In the genomic region with DNA sequence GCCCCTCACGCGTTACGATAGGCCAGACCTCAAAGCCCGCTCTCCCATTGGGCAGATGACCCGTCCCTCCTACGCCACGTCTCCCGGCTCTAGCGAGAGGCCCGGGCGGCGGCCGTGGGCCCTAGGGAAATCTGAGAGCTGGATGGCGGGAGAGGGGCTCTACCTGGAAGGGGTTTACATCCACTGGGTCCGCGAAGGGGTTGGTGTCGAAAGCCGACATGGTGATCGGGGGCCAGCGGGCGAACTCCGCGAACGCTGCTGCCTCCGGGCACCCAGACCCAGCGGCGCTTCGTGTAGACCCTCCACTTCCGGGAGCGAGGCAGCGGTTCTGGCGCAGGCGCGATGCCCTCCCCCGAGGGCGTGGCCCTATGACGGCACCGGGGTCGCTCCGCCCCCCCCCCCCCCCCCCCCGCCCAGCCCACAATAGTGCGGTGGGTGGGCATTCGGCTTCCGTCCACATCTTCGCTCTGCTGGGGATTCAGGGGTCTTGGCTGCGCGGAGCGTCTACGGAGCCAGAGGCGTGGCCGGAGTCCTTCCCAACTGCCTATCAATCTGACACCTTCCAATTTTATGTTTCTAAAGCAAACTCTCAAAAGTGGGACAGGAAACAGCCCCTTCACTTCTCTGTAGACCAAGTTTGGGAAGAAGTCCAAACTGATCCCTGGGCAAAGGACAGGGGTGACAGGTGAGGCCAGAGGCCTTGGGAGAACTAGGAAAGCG, we compare ENCODE assay signal across 8 cellular contexts. TPM values are rescaled to one million over a fixed set of nuclear protein-coding genes. Genes with fewer than 3 reads are reported as not detected.
DNase-seq lines count a peak whose midpoint lies in the region; ATAC-seq and TF ChIP-seq lines count a peak whose summit lies in the region.

TSS of gene SCAMP2 (minus strand) at position 330 of the 720 bp plus-strand sequence. CDS start at position 220, 110 bp downstream.

- peak within 1 kb of the TSS in 1 of 2 donors; percentile 60 for H3K27ac ChIP-seq in aorta (ENCODE audit: low read depth in 1 of 2, low read length in 2 of 2)

- in situ Hi-C loops in astrocyte of the cerebellum (cut with HindIII; ENCODE audit: low sequenced_read_pairs): no loop called here

- no peaks in the 10 kb centered on the region for H3K9me3 ChIP-seq in aorta (ENCODE audit: control insufficient read depth, low read length)

- H3K4me1 ChIP-seq in aorta (ENCODE audit: control insufficient read depth in 1 of 2, insufficient read depth in 2 of 2, low read length in 2 of 2): peaks cover 0 to 2% of the 10 kb centered on the region in 2 donors

- DNase-seq in NCI-H2081 (lab: John Stamatoyannopoulos, UW) (peak; percentile 91 to 92), T-helper 9 cell (peak; percentile 84), astrocyte of the cerebellum (ENCODE audit: low read depth) (peak; percentile 86), hepatic stellate cell (ENCODE audit: low spot score) (peak; percentile 99), renal cortical epithelial cell (ENCODE audit: low read depth) (peak; percentile 88), aorta (peak; percentile 96 to 98)

- peak within 1 kb of the TSS; percentile 56 for H3K4me3 ChIP-seq in astrocyte of the cerebellum (ENCODE audit: low read depth, low read length)
- H3K4me3 ChIP-seq in aorta (ENCODE audit: low read length in 2 of 2): peak within 1 kb of the TSS; percentile 70 to 76

- TF ChIP-seq CTCF in astrocyte of the cerebellum (IDR thresholded peaks at IDR 0.05; ENCODE audit: low read depth, low read length, missing control alignments): no peak

- no peaks in the 10 kb centered on the region for H3K36me3 ChIP-seq in aorta (ENCODE audit: control insufficient read depth in 1 of 2, insufficient read depth in 2 of 2, low read length in 1 of 2)

- intact Hi-C loops in aorta (cut with DNase I): loop anchor here in 1 of 2 donors (5.0 kb wide), 1 partner anchor 34 kb away; the partner anchor contains the start of gene FAM219B

- peak; percentile 76 for ATAC-seq in GM18517 (IDR thresholded peaks at IDR 0.05; ENCODE audit: unreplicated experiment)
- peak; percentile 72 for ATAC-seq in HG03039 (IDR thresholded peaks at IDR 0.05; ENCODE audit: unreplicated experiment)
- ATAC-seq in aorta (ENCODE audit: low FRiP score): peak; percentile 97

- no peaks in the 10 kb centered on the region for H3K27me3 ChIP-seq in aorta (ENCODE audit: control insufficient read depth in 1 of 2, insufficient read depth in 2 of 2, low read length in 1 of 2)

- 0 to 1% methylated on average over 28 to 52 of the region's 52 CpGs for WGBS in aorta, 2 donors

RNA-seq across cellular contexts. Expression of gene SCAMP2, which starts in this region (rescaled TPM):
- 19.4 and 64.5 TPM in 2 replicates for total RNA-seq in renal cortical epithelial cell
- total RNA-seq in aorta: 10 to 100 TPM; 62.2 to 65.0 TPM
- 10 to 100 TPM; 21.8 to 30.4 TPM for polyA plus RNA-seq in aorta
